Comparison of ENCODE assay signal across 10 cellular contexts in genomic region chr12:33427071-33427470, GRCh38. TPM values are rescaled to one million over a fixed set of nuclear protein-coding genes. Genes with fewer than 3 reads are reported as not detected.
DNase-seq lines count a peak whose midpoint lies in the region; ATAC-seq, FAIRE-seq and TF ChIP-seq lines count a peak whose summit lies in the region.
"Had no signal": no experiment of that assay in that cellular context is flagged by ENCODE, and none has a peak within 500 bp of the region (broad histone marks: within the 10 kb centered on the region; RNA-seq: fewer than 3 reads in every experiment).

No MANE protein-coding gene starts in this region.

- DNase-seq in NB4 (ENCODE audit: low read depth) (peak; percentile 60), cerebellar cortex (ENCODE audit: low spot score) (peak; percentile 3), NCI-H2196 treated with DMSO at 0.1 percent for 48 hours (lab: John Stamatoyannopoulos, UW; ENCODE audit: unreplicated experiment) (no peak), superior temporal gyrus (ENCODE audit: extremely low spot score) (no peak), D721Med (ENCODE audit: insufficient read length, low spot score) (no peak)
- DNase-seq: SHP77 treated with DMSO at 0.1 percent for 48 hours had no signal

- H3K27me3 ChIP-seq in DOHH2 (ENCODE audit: control insufficient read depth, low read length) (no peaks in the 10 kb centered on the region), gastroesophageal sphincter (no peaks in the 10 kb centered on the region)

- TF ChIP-seq POLR2A in NB4 (IDR thresholded peaks at IDR 0.05; ENCODE audit: extremely low read depth, insufficient read length): no peak
- TF ChIP-seq POLR2A in gastroesophageal sphincter (IDR thresholded peaks at IDR 0.05): no peak

- no peaks in the 10 kb centered on the region for H4K20me1 ChIP-seq in DOHH2 (ENCODE audit: control insufficient read depth, insufficient read depth, low read depth, low read length)

- H3F3A ChIP-seq in DOHH2 (ENCODE audit: control insufficient read depth, insufficient read depth): no peaks in the 10 kb centered on the region

- H3K4me2 ChIP-seq in DOHH2 (ENCODE audit: low read length): no peak overlapping the region

- peak; percentile 13 for TF ChIP-seq CTCF in DOHH2 (IDR thresholded peaks at IDR 0.05; ENCODE audit: low read depth, low read length, poor library complexity, severe bottlenecking)
- TF ChIP-seq CTCF in NB4 (IDR thresholded peaks at IDR 0.05; ENCODE audit: low read depth, low read length): peak; percentile 44
- TF ChIP-seq CTCF in gastroesophageal sphincter (IDR thresholded peaks at IDR 0.05): no peak
- TF ChIP-seq CTCF in D721Med (IDR thresholded peaks at IDR 0.05; ENCODE audit: insufficient read depth, missing control alignments): no peak

- no peaks in the 10 kb centered on the region for H3K9me2 ChIP-seq in DOHH2 (replicated peaks; ENCODE audit: control insufficient read depth, low read length)

- TF ChIP-seq EP300 in gastroesophageal sphincter (IDR thresholded peaks at IDR 0.05): no peak

- ATAC-seq in HG02588 (IDR thresholded peaks at IDR 0.05; ENCODE audit: unreplicated experiment) (peak; percentile 88), gastroesophageal sphincter (no peak)

- H3K27ac ChIP-seq in DOHH2 (ENCODE audit: low read depth, low read length) (no peak overlapping the region), gastroesophageal sphincter (no peak overlapping the region)

- no peak overlapping the region for H3K4me3 ChIP-seq in DOHH2 (ENCODE audit: low read length)
- H3K4me3 ChIP-seq in NB4 (ENCODE audit: low read depth, low read length): no peak overlapping the region
- H3K4me3 ChIP-seq in gastroesophageal sphincter: no peak overlapping the region

- H3K4me1 ChIP-seq in DOHH2 (ENCODE audit: control insufficient read depth, low read length): no peaks in the 10 kb centered on the region
- no peaks in the 10 kb centered on the region for H3K4me1 ChIP-seq in gastroesophageal sphincter

- 33 to 88% methylated on average over 1 to 2 of the region's 2 CpGs for WGBS in gastroesophageal sphincter (ENCODE audit: low coverage in 1 of 2), 2 donors

- no peaks in the 10 kb centered on the region for H3K36me3 ChIP-seq in DOHH2 (ENCODE audit: control insufficient read depth, low read length)
- no peaks in the 10 kb centered on the region for H3K36me3 ChIP-seq in gastroesophageal sphincter

- H3K9me3 ChIP-seq in DOHH2 (ENCODE audit: control insufficient read depth, insufficient read depth, low read length): no peaks in the 10 kb centered on the region
- no peaks in the 10 kb centered on the region for H3K9me3 ChIP-seq in gastroesophageal sphincter

- no peaks in the 10 kb centered on the region for H3K79me2 ChIP-seq in DOHH2 (ENCODE audit: control insufficient read depth, low read length)

- FAIRE-seq in D721Med (lab: Jason Lieb, UNC): no peak
- FAIRE-seq: endothelial cell of umbilical vein had no signal

RNA-seq across cellular contexts. Expression of gene SYT10, which starts 12.5 kb away (rescaled TPM):
- total RNA-seq in gastroesophageal sphincter: 1 to 10 TPM in 1 of 4 donors, under 1 TPM in 3; 0.16 to 1.9 (median 0.65) TPM
- total RNA-seq: endothelial cell of umbilical vein had no signal

Comparison
In these comparisons a context has a peak if more than half of its experiments do, and no peak if none do; other contexts are left out.
1. CTCF ChIP-seq: peak in DOHH2 (single experiment) and NB4 (single experiment); none in gastroesophageal sphincter (0 of 4) and D721Med (single experiment).
2. DNase-seq: peak in NB4 (single experiment) and cerebellar cortex (single experiment); none in NCI-H2196 treated with DMSO at 0.1 percent for 48 hours (single experiment), superior temporal gyrus (single experiment) and D721Med (single experiment).